Comparison of ENCODE assay signal across 8 cellular contexts in genomic region chrX:14029039-14029424, GRCh38. TPM values are rescaled to one million over a fixed set of nuclear protein-coding genes. Genes with fewer than 3 reads are reported as not detected.
DNase-seq lines count a peak whose midpoint lies in the region; FAIRE-seq and TF ChIP-seq lines count a peak whose summit lies in the region.

No MANE protein-coding gene starts in this region.

- no peaks in the 10 kb centered on the region for H3K9me3 ChIP-seq in small intestine (ENCODE audit: control insufficient read depth, low read depth)

- H3K36me3 ChIP-seq in small intestine (ENCODE audit: control insufficient read depth in 2 of 2, insufficient read depth in 2 of 2, low read length in 2 of 2): no peaks in the 10 kb centered on the region

- H3K9me3 Mint-ChIP-seq in T-helper 2 cell treated with Interferon-gamma antibody and Interleukin-4, amounts not matched to agents 5 μg/mL and 100 μg/mL, for 36 hours: no peaks in the 10 kb centered on the region
- H3K9me3 Mint-ChIP-seq in glutamatergic neuron (ENCODE audit: unreplicated experiment): peaks cover 2% of the 10 kb centered on the region

- 2 to 8% (median 2%) methylated on average over 7 of the region's 7 CpGs for WGBS in small intestine, 3 donors

- no peak for FAIRE-seq in small intestine (lab: Jason Lieb, UNC)

- no peaks in the 10 kb centered on the region for H3K27me3 ChIP-seq in small intestine (ENCODE audit: control insufficient read depth in 2 of 2, insufficient read depth in 2 of 2, low read length in 2 of 2)

- H3K27me3 Mint-ChIP-seq in T-helper 2 cell treated with Interferon-gamma antibody and Interleukin-4, amounts not matched to agents 5 μg/mL and 100 μg/mL, for 36 hours (ENCODE audit: low read depth): no peaks in the 10 kb centered on the region
- peaks cover 4% of the 10 kb centered on the region for H3K27me3 Mint-ChIP-seq in glutamatergic neuron (ENCODE audit: unreplicated experiment)

- no peaks in the 10 kb centered on the region for H3K36me3 Mint-ChIP-seq in T-helper 2 cell treated with Interferon-gamma antibody and Interleukin-4, amounts not matched to agents 5 μg/mL and 100 μg/mL, for 36 hours (ENCODE audit: low read depth)
- H3K36me3 Mint-ChIP-seq in glutamatergic neuron (ENCODE audit: unreplicated experiment): no peaks in the 10 kb centered on the region

- H3K4me3 Mint-ChIP-seq in T-helper 2 cell treated with Interferon-gamma antibody and Interleukin-4, amounts not matched to agents 5 μg/mL and 100 μg/mL, for 36 hours: peak overlapping the region; percentile 97
- H3K4me3 Mint-ChIP-seq in glutamatergic neuron (ENCODE audit: unreplicated experiment): peak overlapping the region; percentile 85

- H3K4me1 Mint-ChIP-seq in T-helper 2 cell treated with Interferon-gamma antibody and Interleukin-4, amounts not matched to agents 5 μg/mL and 100 μg/mL, for 36 hours (ENCODE audit: low read depth): peaks cover 25% of the 10 kb centered on the region
- peaks cover 8% of the 10 kb centered on the region for H3K4me1 Mint-ChIP-seq in glutamatergic neuron (ENCODE audit: low read depth, unreplicated experiment)

- DNase-seq in T-helper 2 cell treated with Interferon-gamma antibody and Interleukin-4, amounts not matched to agents 5 μg/mL and 100 μg/mL, for 36 hours (ENCODE audit: low spot score): no peak
- DNase-seq in T-helper 2 cell: no peak
- no peak for DNase-seq in glutamatergic neuron
- no peak for DNase-seq in small intestine
- no peak for DNase-seq in UCSD-AML1 (lab: John Stamatoyannopoulos, UW; ENCODE audit: unreplicated experiment)
- no peak for DNase-seq in COLO668 (lab: John Stamatoyannopoulos, UW; ENCODE audit: unreplicated experiment)
- no peak for DNase-seq in GM20000 (ENCODE audit: low spot score)

- H3K27ac ChIP-seq in VCaP (peak overlapping the region; percentile 80), small intestine (ENCODE audit: low read depth in 1 of 2, low read length in 1 of 2) (peak overlapping the region in 1 of 2 donors; percentile 94)

- TF ChIP-seq CTCF in VCaP (conservative IDR thresholded peaks at IDR 0.05) (no peak), glutamatergic neuron (IDR thresholded peaks at IDR 0.05; ENCODE audit: partially characterized antibody, unreplicated experiment) (no peak), GM20000 (IDR thresholded peaks at IDR 0.05; ENCODE audit: extremely low read depth, missing control alignments) (no peak)

- no peaks in the 10 kb centered on the region for H3K4me1 ChIP-seq in small intestine (ENCODE audit: control insufficient read depth in 2 of 2, insufficient read depth in 1 of 2, low read depth in 1 of 2, low read length in 1 of 2)

- H3K27ac Mint-ChIP-seq in T-helper 2 cell treated with Interferon-gamma antibody and Interleukin-4, amounts not matched to agents 5 μg/mL and 100 μg/mL, for 36 hours: peak overlapping the region; percentile 99
- H3K27ac Mint-ChIP-seq in glutamatergic neuron (ENCODE audit: unreplicated experiment): peak overlapping the region; percentile 93

- peak overlapping the region; percentile 41 to 67 for H3K4me3 ChIP-seq in small intestine (ENCODE audit: low read depth in 1 of 2, low read length in 2 of 2)

RNA-seq across cellular contexts. Expression of gene GEMIN8, which starts 0.7 kb away (rescaled TPM):
- 8.2 TPM for total RNA-seq in glutamatergic neuron (ENCODE audit: unreplicated experiment)
- polyA plus RNA-seq in small intestine: 10 to 100 TPM in 1 of 3 donors, 1 to 10 TPM in 2; 3.5 to 13.0 (median 8.1) TPM
